In genomic region chr6:39008737-39009136, GRCh38 we compare ENCODE assay signal across 25 cellular contexts. TPM values are rescaled to one million over a fixed set of nuclear protein-coding genes. Genes with fewer than 3 reads are reported as not detected.
"Had no signal": no experiment of that assay in that cellular context is flagged by ENCODE, and none has a peak within 500 bp of the region (broad histone marks: within the 10 kb centered on the region; RNA-seq: fewer than 3 reads in every experiment).

No MANE protein-coding gene starts in this region.

- H3K27ac Mint-ChIP-seq: IgD-negative memory B cell had no signal

- H3K9me3 ChIP-seq: SK-N-SH had no signal

- H3K4me3 ChIP-seq: K562 had no signal

- H3K36me3 Mint-ChIP-seq: IgD-negative memory B cell had no signal

- H3K9ac ChIP-seq: SK-N-SH had no signal

- H3K27ac ChIP-seq: RWPE1 had no signal

- H3K4me2 ChIP-seq: SK-N-SH had no signal

- H3K4me1 Mint-ChIP-seq: IgD-negative memory B cell had no signal

- H3K4me3 Mint-ChIP-seq: IgD-negative memory B cell had no signal

- DNase-seq: MM.1S, NCI-H1092 treated with DMSO at 0.1 percent for 48 hours, NCI-H1436, NCI-H187, NCI-H2029, NCI-H2081 treated with DMSO at 0.1 percent for 48 hours, NCI-H2171, NCI-H226, NCI-H446, NCI-H510A, NCI-H524 treated with DMSO at 0.1 percent for 48 hours, NCI-H69, NCI-H774, PC-3, SHP77, SK-N-SH, SW 1271 had no signal

RNA-seq across cellular contexts. Expression of gene GLP1R, which starts 39.8 kb away (rescaled TPM):
- total RNA-seq: HT1080, K562, LHCN-M2, M059J, OCI-LY7, PC-3, SK-MEL-5 had no signal
- polyA plus RNA-seq: IgD-negative memory B cell, K562, SK-N-SH had no signal
